Comparison of ENCODE assay signal across 16 cellular contexts in the genomic region with DNA sequence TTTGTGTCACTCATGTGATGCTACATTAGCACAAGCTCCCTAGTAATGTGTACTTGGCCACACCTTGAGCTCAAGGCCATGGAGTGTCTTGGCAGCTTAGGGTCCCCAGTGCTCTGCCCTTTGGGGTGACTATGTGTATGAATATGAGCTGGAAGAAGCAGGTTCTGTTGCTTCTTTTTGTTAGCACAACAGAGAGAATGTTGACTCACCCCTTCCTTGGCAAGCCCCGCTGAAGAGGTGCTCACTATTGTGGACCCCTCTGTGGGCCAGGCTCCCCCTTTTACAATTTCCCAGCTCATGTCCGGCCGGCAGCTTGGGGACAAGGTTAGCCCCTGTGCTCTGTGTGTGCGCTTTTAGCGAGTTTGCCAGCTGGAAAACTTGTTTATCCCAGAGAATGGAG. TPM values are rescaled to one million over a fixed set of nuclear protein-coding genes. Genes with fewer than 3 reads are reported as not detected.
A peak's percentile ranks its signal among the peaks of the same experiment; 100 is the strongest.
DNase-seq lines count a peak whose midpoint lies in the region; ATAC-seq, FAIRE-seq and TF ChIP-seq lines count a peak whose summit lies in the region.
"Had no signal": no experiment of that assay in that cellular context is flagged by ENCODE, and none has a peak within 500 bp of the region (broad histone marks: within the 10 kb centered on the region; RNA-seq: fewer than 3 reads in every experiment).

No MANE protein-coding gene starts in this region.

- no peaks in the 10 kb centered on the region for H3K27me3 ChIP-seq in right cardiac atrium (ENCODE audit: control insufficient read depth, insufficient read depth)
- H3K27me3 ChIP-seq: BE2C, body of pancreas, suprapubic skin had no signal

- H3K27ac ChIP-seq in kidney (ENCODE audit: low read depth in 2 of 2, low read length in 2 of 2) (no peak overlapping the region), right cardiac atrium (ENCODE audit: low read length) (no peak overlapping the region)
- H3K27ac ChIP-seq: body of pancreas, suprapubic skin had no signal

- peak; percentile 54 for DNase-seq in activated CD8-positive, alpha-beta memory T cell treated with anti-CD3 and anti-CD28 coated beads, Interleukin-2, amount 50 U/mL, for 48 hours
- no peak for DNase-seq in activated CD8-positive, alpha-beta memory T cell treated with anti-CD3 and anti-CD28 coated beads, Interleukin-2, amount 50 U/mL, for 4 hours
- no peak for DNase-seq in activated B cell treated with CpG ODN at 0.5 μM for 24 hours
- DNase-seq in memory B cell (ENCODE audit: low spot score in 2 of 2): no peak
- DNase-seq in kidney: no peak
- no peak for DNase-seq in right cardiac atrium
- DNase-seq: activated CD4-positive, CD25-positive, alpha-beta regulatory T cell treated with anti-CD3 and anti-CD28 coated beads, Interleukin-2, amount 50 U/mL, for 72 hours; BE2C; body of pancreas; IMR-90; NCI-H1417 treated with DMSO at 0.1 percent for 48 hours; NCI-H524; stimulated activated CD4-positive, alpha-beta T cell treated with anti-CD3 and anti-CD28 coated beads, Interleukin-4, amount 100 ng/mL, for 4 hours had no signal

- peaks cover 54% of the 10 kb centered on the region for H3K4me1 Mint-ChIP-seq in activated B cell treated with CpG ODN at 0.5 μM for 24 hours
- H3K4me1 Mint-ChIP-seq in memory B cell: peaks cover 19% of the 10 kb centered on the region
- H3K4me1 Mint-ChIP-seq in stimulated activated memory B cell treated with anti-CD40 and anti-IgM and Interleukin-4, amounts not matched to agents 10 μg/mL and 1 μg/mL and 100 μg/mL, for 72 hours: peaks cover 31% of the 10 kb centered on the region

- ATAC-seq in activated B cell treated with CpG ODN at 0.5 μM for 24 hours (ENCODE audit: low read depth) (no peak), memory B cell (ENCODE audit: low read depth) (no peak), HG03095 (IDR thresholded peaks at IDR 0.05; ENCODE audit: unreplicated experiment) (no peak), right cardiac atrium (no peak)
- no peak for ATAC-seq in stimulated activated memory B cell treated with anti-CD40 and anti-IgM and Interleukin-4, amounts not matched to agents 10 μg/mL and 1 μg/mL and 100 μg/mL, for 72 hours
- ATAC-seq: body of pancreas had no signal

- no peaks in the 10 kb centered on the region for H3K27me3 Mint-ChIP-seq in activated B cell treated with CpG ODN at 0.5 μM for 24 hours
- H3K27me3 Mint-ChIP-seq in memory B cell: no peaks in the 10 kb centered on the region
- H3K27me3 Mint-ChIP-seq in stimulated activated memory B cell treated with anti-CD40 and anti-IgM and Interleukin-4, amounts not matched to agents 10 μg/mL and 1 μg/mL and 100 μg/mL, for 72 hours: no peaks in the 10 kb centered on the region

- H3K36me3 ChIP-seq in kidney (ENCODE audit: control insufficient read depth in 1 of 2, insufficient read depth in 2 of 2, low read length in 2 of 2): no peaks in the 10 kb centered on the region
- H3K36me3 ChIP-seq: suprapubic skin had no signal

- POLR2A ChIA-PET in activated B cell treated with CpG ODN at 0.5 μM for 24 hours (lab: Charles Lee): interaction anchor here (1.3 kb wide), 1 partner anchor 41 kb away, joined by 3 read pairs; no protein-coding TSS in a partner anchor

- H3K4me3 ChIP-seq in kidney (ENCODE audit: low read length in 2 of 2) (no peak overlapping the region), right cardiac atrium (ENCODE audit: low read length) (no peak overlapping the region)
- H3K4me3 ChIP-seq: body of pancreas, suprapubic skin had no signal

- TF ChIP-seq CTCF in activated B cell treated with CpG ODN at 0.5 μM for 24 hours (IDR thresholded peaks at IDR 0.05): no peak
- TF ChIP-seq CTCF in kidney (IDR thresholded peaks at IDR 0.05; ENCODE audit: borderline replicate concordance, extremely low read depth, insufficient read depth): no peak

- no peaks in the 10 kb centered on the region for H3K9me3 ChIP-seq in kidney (ENCODE audit: control insufficient read depth in 1 of 2, low read length in 2 of 2)
- H3K9me3 ChIP-seq in right cardiac atrium (ENCODE audit: control insufficient read depth, low read length): no peaks in the 10 kb centered on the region
- H3K9me3 ChIP-seq: BE2C, body of pancreas, suprapubic skin had no signal

- CTCF ChIA-PET in activated B cell treated with CpG ODN at 0.5 μM for 24 hours (lab: Charles Lee): interaction anchor here (3.8 to 11.5 kb wide), 2 partner anchors 20 to 42 kb away, joined by 28 to 210 read pairs; no protein-coding TSS in a partner anchor

- H3K27ac Mint-ChIP-seq in activated B cell treated with CpG ODN at 0.5 μM for 24 hours: peak overlapping the region; percentile 20
- H3K27ac Mint-ChIP-seq in memory B cell: peak overlapping the region; percentile 38
- peak overlapping the region; percentile 79 for H3K27ac Mint-ChIP-seq in stimulated activated memory B cell treated with anti-CD40 and anti-IgM and Interleukin-4, amounts not matched to agents 10 μg/mL and 1 μg/mL and 100 μg/mL, for 72 hours

- WGBS in right cardiac atrium: 79% methylated on average over 5 of the region's 5 CpGs

- intact Hi-C loops in activated B cell treated with CpG ODN at 0.5 μM for 24 hours (cut with micrococcal nuclease) (no loop called here), kidney (cut with DNase I) (no loop called here), right cardiac atrium (cut with DNase I) (loop anchor here in 1 of 4 donors (5.0 kb wide), 1 partner anchor 40 kb away; no protein-coding TSS in a partner anchor)

- H3K4me1 ChIP-seq in kidney (ENCODE audit: control insufficient read depth in 1 of 2, insufficient read depth in 1 of 2, low read depth in 1 of 2, low read length in 2 of 2): no peaks in the 10 kb centered on the region
- no peaks in the 10 kb centered on the region for H3K4me1 ChIP-seq in right cardiac atrium (ENCODE audit: control insufficient read depth, insufficient read depth, low read length)
- H3K4me1 ChIP-seq: BE2C, body of pancreas had no signal

- FAIRE-seq in kidney (lab: Jason Lieb, UNC): no peak

- H3K9me3 Mint-ChIP-seq in activated B cell treated with CpG ODN at 0.5 μM for 24 hours (no peaks in the 10 kb centered on the region), memory B cell (no peaks in the 10 kb centered on the region)
- no peaks in the 10 kb centered on the region for H3K9me3 Mint-ChIP-seq in stimulated activated memory B cell treated with anti-CD40 and anti-IgM and Interleukin-4, amounts not matched to agents 10 μg/mL and 1 μg/mL and 100 μg/mL, for 72 hours

- H3K4me3 Mint-ChIP-seq in activated B cell treated with CpG ODN at 0.5 μM for 24 hours: no peak overlapping the region
- H3K4me3 Mint-ChIP-seq in memory B cell: no peak overlapping the region
- no peak overlapping the region for H3K4me3 Mint-ChIP-seq in stimulated activated memory B cell treated with anti-CD40 and anti-IgM and Interleukin-4, amounts not matched to agents 10 μg/mL and 1 μg/mL and 100 μg/mL, for 72 hours

- H3K36me3 Mint-ChIP-seq in activated B cell treated with CpG ODN at 0.5 μM for 24 hours (ENCODE audit: low read depth): peaks cover 57% of the 10 kb centered on the region
- peaks cover 12% of the 10 kb centered on the region for H3K36me3 Mint-ChIP-seq in memory B cell
- peaks cover 38% of the 10 kb centered on the region for H3K36me3 Mint-ChIP-seq in stimulated activated memory B cell treated with anti-CD40 and anti-IgM and Interleukin-4, amounts not matched to agents 10 μg/mL and 1 μg/mL and 100 μg/mL, for 72 hours

- H3K9ac ChIP-seq in kidney (ENCODE audit: low read length in 2 of 2): no peak overlapping the region

RNA-seq across cellular contexts. Expression of a gene that starts 48.1 kb away (rescaled TPM):
- 140 and 188 TPM in 2 replicates for total RNA-seq in activated B cell treated with CpG ODN at 0.5 μM for 24 hours
- total RNA-seq in kidney: 32.3 TPM
- polyA plus RNA-seq in kidney (ENCODE audit: insufficient read depth, low read depth, low replicate concordance): 2.6 TPM
- total RNA-seq in right cardiac atrium: 10 to 100 TPM; 27.6 to 44.9 (median 38.6) TPM
- polyA plus RNA-seq in right cardiac atrium: 17.9 TPM

Comparison
In these comparisons a context has a peak if more than half of its experiments do, and no peak if none do; other contexts are left out.
1. H3K27ac Mint-ChIP-seq: peak in every context shown above with its lines; median percentile 79 in stimulated activated memory B cell treated with anti-CD40 and anti-IgM and Interleukin-4, amounts not matched to agents 10 μg/mL and 1 μg/mL and 100 μg/mL, for 72 hours; 38 in memory B cell; 20 in activated B cell treated with CpG ODN at 0.5 μM for 24 hours.